Comparison of ENCODE assay signal across 8 cellular contexts in the genomic region with DNA sequence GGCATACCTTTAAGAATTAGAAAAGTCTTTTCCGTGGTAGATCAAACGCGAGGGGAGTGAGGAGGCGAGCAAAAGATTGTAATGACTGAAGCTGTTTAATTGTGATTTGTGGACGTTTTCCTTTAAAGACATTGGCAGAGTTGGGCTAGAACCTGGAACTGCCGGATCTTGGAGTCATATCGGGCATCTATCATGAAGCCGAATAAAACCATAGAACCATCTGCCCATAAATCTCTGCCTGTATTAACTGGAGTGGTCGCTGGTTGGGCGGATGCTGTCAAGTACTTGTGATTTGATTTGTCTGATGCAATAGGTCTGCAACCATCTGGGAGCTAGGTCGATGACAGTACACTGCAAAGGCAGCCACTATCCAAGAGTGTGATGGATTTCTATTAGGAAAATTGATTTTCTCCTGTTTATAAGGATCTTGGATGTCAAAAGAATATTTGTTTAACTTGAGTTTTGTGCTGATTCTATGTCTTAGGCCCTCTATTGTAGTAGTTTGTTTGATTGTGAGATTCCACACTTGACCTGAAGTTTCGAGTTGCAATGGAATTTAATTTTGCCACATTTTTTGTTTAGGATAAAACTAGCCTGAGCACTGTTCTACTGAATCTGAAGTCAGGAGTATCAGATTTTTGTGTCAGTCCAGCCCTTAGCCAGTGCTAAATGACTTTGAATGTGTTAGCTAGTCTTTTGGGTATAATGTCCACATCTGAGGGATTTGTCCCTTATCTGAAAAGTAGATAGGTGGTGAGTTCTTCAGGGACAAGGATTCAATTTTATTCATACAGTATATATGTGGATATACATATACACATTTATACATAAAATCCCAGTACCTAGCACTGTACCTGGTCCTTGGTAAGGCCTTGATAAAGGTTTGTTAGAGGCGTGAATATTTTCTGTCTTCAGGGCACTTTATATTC. TPM values are rescaled to one million over a fixed set of nuclear protein-coding genes. Genes with fewer than 3 reads are reported as not detected.
DNase-seq lines count a peak whose midpoint lies in the region; ATAC-seq and TF ChIP-seq lines count a peak whose summit lies in the region.

No MANE protein-coding gene starts in this region.

- peaks cover 24% of the 10 kb centered on the region; the same call in 1 of the 2 replicates for H4K20me1 ChIP-seq in KMS-11 (ENCODE audit: insufficient read depth)

- 9 to 21% methylated on average over 13 of the region's 13 CpGs for WGBS in sigmoid colon, 2 donors

- H3K27ac ChIP-seq in KMS-11 (peak overlapping the region; percentile 63), sigmoid colon (peak overlapping the region; percentile 90 to 95 (median 94))

- no peak for TF ChIP-seq EP300 in sigmoid colon (IDR thresholded peaks at IDR 0.05)

- H3K4me1 ChIP-seq in KMS-11 (ENCODE audit: low read depth, poor library complexity, severe bottlenecking) (peaks cover 28% of the 10 kb centered on the region), sigmoid colon (peaks cover 0 to 29% (median 25%) of the 10 kb centered on the region in 4 donors)

- H3K79me2 ChIP-seq in KMS-11 (ENCODE audit: insufficient read depth, low read depth) = peaks cover 58% of the 10 kb centered on the region

- peak overlapping the region; percentile 63 for H3K9ac ChIP-seq in KMS-11

- H3K36me3 ChIP-seq in KMS-11 (ENCODE audit: insufficient read depth) (no peaks in the 10 kb centered on the region; the same call in 1 of the 2 replicates), sigmoid colon (no peaks in the 10 kb centered on the region)

- H3K9me3 ChIP-seq in sigmoid colon = no peaks in the 10 kb centered on the region

- TF ChIP-seq CTCF in KMS-11 (conservative IDR thresholded peaks at IDR 0.05; ENCODE audit: low read depth, low read length) (no peak), sigmoid colon (IDR thresholded peaks at IDR 0.05) (no peak)

- intact Hi-C loops in sigmoid colon (cut with DNase I) = loop anchor here (2.0 kb wide), 1 partner anchor 114 kb away; no protein-coding TSS in a partner anchor

- H3K27me3 ChIP-seq in KMS-11 (ENCODE audit: insufficient read depth, low read depth) (no peaks in the 10 kb centered on the region), sigmoid colon (no peaks in the 10 kb centered on the region)

- H3K4me2 ChIP-seq in KMS-11 = peak overlapping the region; percentile 88

- ATAC-seq in HG03097 (IDR thresholded peaks at IDR 0.05; ENCODE audit: low FRiP score, unreplicated experiment) = no peak
- ATAC-seq in GM19023 (IDR thresholded peaks at IDR 0.05; ENCODE audit: unreplicated experiment) = no peak

- peak; percentile 92 for DNase-seq in EL
- peak; percentile 29 for DNase-seq in RPMI8226
- peak; percentile 83 for DNase-seq in amniotic epithelial cell (ENCODE audit: low read depth)
- peak; percentile 82 for DNase-seq in hepatic stellate cell (ENCODE audit: low spot score)
- DNase-seq in sigmoid colon = peak; percentile 75

- H2AFZ ChIP-seq in KMS-11 (ENCODE audit: low read depth) = peak overlapping the region; percentile 86

- no peak for TF ChIP-seq POLR2A in sigmoid colon (IDR thresholded peaks at IDR 0.05)

- H3K4me3 ChIP-seq in KMS-11 (IDR thresholded peaks at IDR 0.05; ENCODE audit: insufficient read depth, low read depth, low read length) (peak overlapping the region; percentile 99), sigmoid colon (peak overlapping the region; percentile 78 to 89 (median 86))

RNA-seq across cellular contexts. Expression of gene SARS1, which starts 1.2 kb away (rescaled TPM):
- total RNA-seq in sigmoid colon = 100 to 1,000 TPM; 106 to 160 (median 148) TPM
- 100 to 1,000 TPM; 100 to 135 (median 108) TPM for polyA plus RNA-seq in sigmoid colon

RNA-seq across cellular contexts. Expression of gene CELSR2, which starts 34.4 kb away (rescaled TPM):
- 10 to 100 TPM in 1 of 4 donors, 1 to 10 TPM in 3; 3.6 to 10.8 (median 5.3) TPM for total RNA-seq in sigmoid colon
- 1 to 10 TPM in 1 of 3 donors, under 1 TPM in 2; under 0.01 to 3.3 (median under 0.01) TPM for polyA plus RNA-seq in sigmoid colon

Comparison
In these comparisons a context has a peak if more than half of its experiments do, and no peak if none do; other contexts are left out.
1. DNase-seq: peak in every context shown above with its lines; median percentile 92 in EL; 83 in amniotic epithelial cell; 82 in hepatic stellate cell; 75 in sigmoid colon; 29 in RPMI8226.